Comparison of ENCODE assay signal across 8 cellular contexts in genomic region chr12:16349132-16349463, GRCh38. TPM values are rescaled to one million over a fixed set of nuclear protein-coding genes. Genes with fewer than 3 reads are reported as not detected.
DNase-seq lines count a peak whose midpoint lies in the region; ATAC-seq and TF ChIP-seq lines count a peak whose summit lies in the region.

No MANE protein-coding gene starts in this region.

- peaks cover 24% of the 10 kb centered on the region for H3K4me1 ChIP-seq in iPS-20b (ENCODE audit: insufficient read depth, low read length)
- H3K4me1 ChIP-seq in thoracic aorta (ENCODE audit: control insufficient read depth in 1 of 2, low read depth in 2 of 2) = peaks cover 5 to 15% of the 10 kb centered on the region in 2 donors

- H3K4me3 Mint-ChIP-seq in CD4-positive, alpha-beta T cell = no peak overlapping the region

- H3K27ac Mint-ChIP-seq in CD4-positive, alpha-beta T cell = no peak overlapping the region

- CTCF ChIA-PET in CD4-positive, alpha-beta T cell (lab: Charles Lee) = no interaction called here

- peaks cover 27% of the 10 kb centered on the region for H3K36me3 ChIP-seq in iPS-20b (ENCODE audit: insufficient read depth, low read depth, low read length)
- H3K36me3 ChIP-seq in thoracic aorta = no peaks in the 10 kb centered on the region

- H3K9me3 ChIP-seq in iPS-20b (ENCODE audit: insufficient read depth, low read depth, low read length) (no peaks in the 10 kb centered on the region), thoracic aorta (no peaks in the 10 kb centered on the region)
- no peaks in the 10 kb centered on the region for H3K9me3 ChIP-seq in CD4-positive, alpha-beta T cell (ENCODE audit: control insufficient read depth, low read length)

- H3K36me3 Mint-ChIP-seq in CD4-positive, alpha-beta T cell (ENCODE audit: low read depth) = no peaks in the 10 kb centered on the region

- H3K27me3 ChIP-seq in iPS-20b (ENCODE audit: insufficient read depth, low read length) (no peaks in the 10 kb centered on the region), thoracic aorta (replicated peaks; ENCODE audit: insufficient read depth) (no peaks in the 10 kb centered on the region)
- H3K27me3 ChIP-seq in CD4-positive, alpha-beta T cell (ENCODE audit: control insufficient read depth, insufficient read depth, low read length) = no peaks in the 10 kb centered on the region

- peak overlapping the region; percentile 99 for H3K9ac ChIP-seq in iPS-20b (ENCODE audit: low read depth, low read length)

- H3K4me1 Mint-ChIP-seq in CD4-positive, alpha-beta T cell (ENCODE audit: low read depth) = no peaks in the 10 kb centered on the region

- H3K27ac ChIP-seq in iPS-20b (ENCODE audit: low read length) = peak overlapping the region; percentile 82
- peak overlapping the region in 1 of 2 donors; percentile 57 for H3K27ac ChIP-seq in thoracic aorta
- no peak overlapping the region for H3K27ac ChIP-seq in CD4-positive, alpha-beta T cell (ENCODE audit: low read depth, low read length)

- intact Hi-C loops in CD4-positive, alpha-beta T cell (cut with DNase I, micrococcal nuclease) = no loop called here

- no peaks in the 10 kb centered on the region for H3K9me3 Mint-ChIP-seq in CD4-positive, alpha-beta T cell

- POLR2A ChIA-PET in CD4-positive, alpha-beta T cell (lab: Charles Lee) = no interaction called here

- peak overlapping the region; percentile 95 for H3K4me3 ChIP-seq in iPS-20b (ENCODE audit: low read length)
- H3K4me3 ChIP-seq in thoracic aorta = peak overlapping the region; percentile 74

- peaks cover 17% of the 10 kb centered on the region for H3K27me3 Mint-ChIP-seq in CD4-positive, alpha-beta T cell

- TF ChIP-seq CTCF in thoracic aorta (IDR thresholded peaks at IDR 0.05) = no peak
- TF ChIP-seq CTCF in CD4-positive, alpha-beta T cell (IDR thresholded peaks at IDR 0.05) = no peak

- peak; percentile 30 for ATAC-seq in HG03135 (IDR thresholded peaks at IDR 0.05; ENCODE audit: unreplicated experiment)
- peak; percentile 37 for ATAC-seq in thoracic aorta (ENCODE audit: insufficient number of reproducible peaks, low FRiP score, low read depth)
- no peak for ATAC-seq in GM21381 (IDR thresholded peaks at IDR 0.05; ENCODE audit: unreplicated experiment)
- ATAC-seq in CD4-positive, alpha-beta T cell (ENCODE audit: poor library complexity) = no peak

- DNase-seq in Daoy (ENCODE audit: low read depth) (peak; percentile 85), astrocyte of the hippocampus (ENCODE audit: low read depth, low spot score) (peak; percentile 76), thoracic aorta (ENCODE audit: low spot score) (no peak), DMS79 (lab: John Stamatoyannopoulos, UW) (no peak)
- no peak for DNase-seq in CD4-positive, alpha-beta T cell

RNA-seq across cellular contexts. Expression of gene MGST1, which starts 1.7 kb away (rescaled TPM):
- 44.5 and 56.7 TPM in 2 replicates for total RNA-seq in Daoy (2014; rRNA removed; shearing (Covaris generic))
- total RNA-seq in thoracic aorta = 10 to 100 TPM; 18.5 to 51.1 TPM
- total RNA-seq in CD4-positive, alpha-beta T cell = 1 to 10 TPM in 1 of 2 experiments, not detected in 1; 1.4 TPM

Comparison
In these comparisons a context has a peak if more than half of its experiments do, and no peak if none do; other contexts are left out.
1. DNase-seq: peak in Daoy (single experiment) and astrocyte of the hippocampus (single experiment); none in thoracic aorta (single experiment), CD4-positive, alpha-beta T cell (0 of 10) and DMS79 (single experiment).
2. ATAC-seq: peak in HG03135 (single experiment) and thoracic aorta (single experiment); none in GM21381 (single experiment) and CD4-positive, alpha-beta T cell (single experiment).
3. RNA of gene MGST1, which starts 1.7 kb away (total RNA-seq): 18.5 to 51.1 TPM in thoracic aorta and 44.5 to 56.7 TPM in Daoy; 1.4 TPM in CD4-positive, alpha-beta T cell; every median in the first group is over 4 times any median in the second.